1 cellular context compared by ENCODE assay signal in genomic region chr9:1619915-1620705, GRCh38.
TF ChIP-seq lines count a peak whose summit lies in the region.

No MANE protein-coding gene starts in this region.

TF ChIP-seq in GM23338, 12 proteins besides CTCF, POLR2A, EP300 and RAD21 (continued from another document):
- TF ChIP-seq REST (IDR thresholded peaks at IDR 0.05; ENCODE audit: unreplicated experiment) (no peak), ETS1 (IDR thresholded peaks at IDR 0.05) (no peak), POLR2AphosphoS5 (IDR thresholded peaks at IDR 0.05; ENCODE audit: low read depth) (no peak), ZNF114 (CRISPR knock-in tag; IDR thresholded peaks at IDR 0.05) (no peak), EZH2 (IDR thresholded peaks at IDR 0.05; ENCODE audit: low read depth, unreplicated experiment) (no peak), ZNF331 (CRISPR knock-in tag; IDR thresholded peaks at IDR 0.05; ENCODE audit: low read depth) (no peak)
